ENCODE assay signal across 10 cellular contexts in the genomic region with DNA sequence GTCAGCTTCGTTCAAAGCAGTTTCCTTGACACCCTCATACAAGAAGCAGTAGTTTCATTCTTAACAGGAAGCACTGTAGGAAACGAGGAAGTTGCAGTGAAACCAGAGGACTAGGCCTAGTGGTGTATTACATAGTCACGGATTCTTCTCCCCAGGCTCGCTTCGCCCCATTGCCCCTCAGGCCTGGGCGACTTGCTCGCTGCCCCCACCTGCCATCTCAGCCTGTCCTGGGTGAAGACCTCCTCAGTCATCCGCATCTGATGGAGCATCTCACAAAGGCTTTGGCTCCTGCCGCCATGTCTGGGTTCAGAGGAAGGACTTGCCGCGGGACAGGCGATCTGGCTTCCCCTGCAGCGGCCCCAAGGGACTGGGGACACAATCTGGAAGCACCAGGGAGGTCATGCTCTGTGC.
DNase-seq lines count a peak whose midpoint lies in the region; ATAC-seq and TF ChIP-seq lines count a peak whose summit lies in the region.
"Had no signal": no experiment of that assay in that cellular context is flagged by ENCODE, and none has a peak within 500 bp of the region (broad histone marks: within the 10 kb centered on the region; RNA-seq: fewer than 3 reads in every experiment).

No MANE protein-coding gene starts in this region.

- in situ Hi-C loops in GM13976 (cut with MboI; ENCODE audit: low sequenced_read_pairs, unreplicated experiment) = no loop called here

- peak overlapping the region; percentile 5 for H3K4me2 ChIP-seq in OCI-LY3 (ENCODE audit: low read length)

- H3K4me1 Mint-ChIP-seq in stimulated activated naive B cell treated with anti-CD40 and anti-IgM and Interleukin-4, amounts not matched to agents 10 μg/mL and 1 μg/mL and 100 μg/mL, for 72 hours = peaks cover 7 to 12% of the 10 kb centered on the region in 2 donors

- H3K27ac ChIP-seq in OCI-LY3 (ENCODE audit: low read length) = no peak overlapping the region

- peak overlapping the region; percentile 79 for H3K27ac Mint-ChIP-seq in stimulated activated naive B cell treated with anti-CD40 and anti-IgM and Interleukin-4, amounts not matched to agents 10 μg/mL and 1 μg/mL and 100 μg/mL, for 72 hours

- no peaks in the 10 kb centered on the region for H4K20me1 ChIP-seq in OCI-LY3 (ENCODE audit: insufficient read depth, low read length)

- no peaks in the 10 kb centered on the region for H3K36me3 Mint-ChIP-seq in stimulated activated naive B cell treated with anti-CD40 and anti-IgM and Interleukin-4, amounts not matched to agents 10 μg/mL and 1 μg/mL and 100 μg/mL, for 72 hours

- no peaks in the 10 kb centered on the region for H3K79me2 ChIP-seq in OCI-LY3 (ENCODE audit: low read length)

- no peaks in the 10 kb centered on the region for H3K36me3 ChIP-seq in OCI-LY3 (replicated peaks; ENCODE audit: low read depth, low read length)

- H3K27me3 ChIP-seq in OCI-LY3 (ENCODE audit: low read depth, low read length) = no peaks in the 10 kb centered on the region

- intact Hi-C loops in left ventricle myocardium superior (cut with micrococcal nuclease) (no loop called here), cardiac septum (cut with DNase I) (no loop called here)

- no peak overlapping the region for H3K4me3 ChIP-seq in OCI-LY3 (ENCODE audit: low read length)
- H3K4me3 ChIP-seq: PC-9 had no signal

- peak overlapping the region; percentile 70 for H2AFZ ChIP-seq in OCI-LY3 (ENCODE audit: low read depth, low read length)
- H2AFZ ChIP-seq: PC-9 had no signal

- H3K27me3 Mint-ChIP-seq in stimulated activated naive B cell treated with anti-CD40 and anti-IgM and Interleukin-4, amounts not matched to agents 10 μg/mL and 1 μg/mL and 100 μg/mL, for 72 hours = no peaks in the 10 kb centered on the region

- no peak overlapping the region for H3K9ac ChIP-seq in OCI-LY3 (ENCODE audit: low read length)

- no peaks in the 10 kb centered on the region for H3K9me3 ChIP-seq in OCI-LY3 (ENCODE audit: insufficient read depth, low read length)

- peaks cover 0 to 3% of the 10 kb centered on the region in 2 donors for H3K9me3 Mint-ChIP-seq in stimulated activated naive B cell treated with anti-CD40 and anti-IgM and Interleukin-4, amounts not matched to agents 10 μg/mL and 1 μg/mL and 100 μg/mL, for 72 hours

- ATAC-seq in left ventricle myocardium superior (no peak), HG02938 (IDR thresholded peaks at IDR 0.05; ENCODE audit: unreplicated experiment) (peak; percentile 72)
- ATAC-seq in stimulated activated naive B cell treated with anti-CD40 and anti-IgM and Interleukin-4, amounts not matched to agents 10 μg/mL and 1 μg/mL and 100 μg/mL, for 72 hours (replicated peaks) = peak; percentile 99

- DNase-seq in left ventricle myocardium superior (peak; percentile 38), cardiac septum (ENCODE audit: low spot score) (no peak), dedifferentiated amniotic fluid mesenchymal stem cell (ENCODE audit: extremely low spot score) (no peak), GM13976 (ENCODE audit: low spot score) (no peak)
- DNase-seq in stimulated activated naive B cell treated with anti-CD40 and anti-IgM and Interleukin-4, amounts not matched to agents 10 μg/mL and 1 μg/mL and 100 μg/mL, for 72 hours = peak; percentile 44
- no peak for DNase-seq in NK-92 treated with Interleukin-12 subunit alpha and Interleukin-12 subunit beta, amount 100 ng/mL, for 24 hours (lab: John Stamatoyannopoulos, UW)
- DNase-seq: effector CD8-positive, alpha-beta T cell; PC-9 had no signal

- TF ChIP-seq CTCF in OCI-LY3 (IDR thresholded peaks at IDR 0.05; ENCODE audit: low read depth, low read length) = no peak
- TF ChIP-seq CTCF in GM13976 (IDR thresholded peaks at IDR 0.05; ENCODE audit: borderline replicate concordance, control extremely low read depth, extremely low read depth, insufficient read depth, missing control alignments) = no peak

- peak overlapping the region; percentile 8 to 12 for H3K4me3 Mint-ChIP-seq in stimulated activated naive B cell treated with anti-CD40 and anti-IgM and Interleukin-4, amounts not matched to agents 10 μg/mL and 1 μg/mL and 100 μg/mL, for 72 hours

- peaks cover 10% of the 10 kb centered on the region for H3K4me1 ChIP-seq in OCI-LY3 (ENCODE audit: low read length)

Comparison
In these comparisons a context has a peak if more than half of its experiments do, and no peak if none do; other contexts are left out.
1. DNase-seq: peak in left ventricle myocardium superior (single experiment) and stimulated activated naive B cell treated with anti-CD40 and anti-IgM and Interleukin-4, amounts not matched to agents 10 μg/mL and 1 μg/mL and 100 μg/mL, for 72 hours (single experiment); none in cardiac septum (single experiment), NK-92 treated with Interleukin-12 subunit alpha and Interleukin-12 subunit beta, amount 100 ng/mL, for 24 hours (single experiment), dedifferentiated amniotic fluid mesenchymal stem cell (single experiment) and GM13976 (single experiment).